ENCODE assay signal across 8 cellular contexts in the genomic region with DNA sequence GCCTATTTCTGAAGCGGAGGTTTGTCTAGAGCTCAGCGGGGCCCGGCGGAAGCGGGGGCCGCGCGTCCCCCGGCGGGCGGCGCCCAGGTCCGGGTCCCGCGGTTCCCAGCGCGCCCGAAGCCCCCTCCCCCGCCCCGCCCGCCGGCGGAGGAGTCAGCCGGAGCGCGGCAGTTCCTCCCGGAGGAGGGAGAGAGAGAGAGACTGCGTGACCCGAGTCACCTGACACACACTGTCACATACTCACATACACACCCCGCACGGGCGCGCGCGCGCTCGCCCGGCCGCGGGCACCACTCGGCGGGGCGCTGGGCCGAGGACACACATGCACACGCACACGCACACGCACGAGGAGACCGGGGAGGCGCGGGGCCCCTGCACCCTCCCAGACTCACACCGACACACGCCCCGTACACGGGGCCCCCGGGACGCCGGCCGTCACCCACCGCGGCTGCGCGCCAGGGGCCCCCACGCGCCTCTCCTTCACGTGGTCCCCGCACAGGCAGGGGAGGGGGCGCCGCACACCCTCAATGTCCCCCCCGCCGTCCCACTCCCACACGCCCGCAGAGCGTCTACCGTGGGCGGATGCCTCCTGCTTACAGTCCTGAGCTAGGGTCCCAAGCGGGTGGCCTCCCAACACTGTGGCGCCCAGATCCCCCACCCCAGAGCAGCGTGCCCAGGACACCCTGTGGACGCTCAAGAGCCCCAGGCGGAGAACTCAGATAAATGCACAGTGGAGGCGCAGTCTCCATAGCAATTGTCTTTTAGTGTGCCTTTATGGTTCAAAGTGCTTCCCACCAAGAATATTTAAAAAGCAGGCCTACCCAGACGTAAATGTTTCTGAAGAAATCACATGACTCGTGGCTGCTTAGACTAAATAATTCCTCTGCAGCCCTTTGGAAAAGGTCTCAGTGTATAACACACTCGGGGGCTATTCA. TPM values are rescaled to one million over a fixed set of nuclear protein-coding genes. Genes with fewer than 3 reads are reported as not detected.
DNase-seq lines count a peak whose midpoint lies in the region; TF ChIP-seq lines count a peak whose summit lies in the region.

A gene with protein sequence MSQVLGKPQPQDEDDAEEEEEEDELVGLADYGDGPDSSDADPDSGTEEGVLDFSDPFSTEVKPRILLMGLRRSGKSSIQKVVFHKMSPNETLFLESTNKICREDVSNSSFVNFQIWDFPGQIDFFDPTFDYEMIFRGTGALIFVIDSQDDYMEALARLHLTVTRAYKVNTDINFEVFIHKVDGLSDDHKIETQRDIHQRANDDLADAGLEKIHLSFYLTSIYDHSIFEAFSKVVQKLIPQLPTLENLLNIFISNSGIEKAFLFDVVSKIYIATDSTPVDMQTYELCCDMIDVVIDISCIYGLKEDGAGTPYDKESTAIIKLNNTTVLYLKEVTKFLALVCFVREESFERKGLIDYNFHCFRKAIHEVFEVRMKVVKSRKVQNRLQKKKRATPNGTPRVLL (minus strand): TSS at position 203 of the 935 bp plus-strand sequence. CDS start 280 bp downstream, outside the sequence.

- H3K4me3 ChIP-seq in GM23248, result peak within 1 kb of the TSS; percentile 70
- H3K4me3 ChIP-seq in LNCaP clone FGC (ENCODE audit: low read depth, low read length), result peak within 1 kb of the TSS; percentile 55
- H3K4me3 ChIP-seq in SU-DHL-6 (ENCODE audit: insufficient read depth, low read length, poor library complexity, severe bottlenecking), result peak within 1 kb of the TSS; percentile 94

- in situ Hi-C loops in GM23248 (cut with MboI), result no loop called here

- peak within 1 kb of the TSS; percentile 55 for H3K9ac ChIP-seq in ES-I3 (ENCODE audit: low read depth, low read length)
- peak within 1 kb of the TSS; percentile 26; the same call in 1 of the 2 replicates for H3K9ac ChIP-seq in GM23248
- peak within 1 kb of the TSS; percentile 94 for H3K9ac ChIP-seq in SU-DHL-6 (ENCODE audit: low read length)

- 2 to 3% methylated on average over 27 to 72 of the region's 85 CpGs for WGBS in GM23248 (ENCODE audit: low coverage in 1 of 2, low lambda C conversion rate in 2 of 2, missing lambda C conversion rate in 2 of 2), 2 experiments

- no peaks in the 10 kb centered on the region for H3K9me2 ChIP-seq in GM23248 (ENCODE audit: insufficient read depth)
- H3K9me2 ChIP-seq in SU-DHL-6 (replicated peaks; ENCODE audit: insufficient read depth, low read length), result no peaks in the 10 kb centered on the region

- H3K27ac ChIP-seq in GM23248 (no peak within 1 kb of the TSS), SU-DHL-6 (ENCODE audit: low read depth, low read length) (peak within 1 kb of the TSS; percentile 70), angular gyrus (ENCODE audit: low read depth, low read length) (peak within 1 kb of the TSS; percentile 85)

- H2AFZ ChIP-seq in GM23248, result peak within 1 kb of the TSS; percentile 62
- peak within 1 kb of the TSS; percentile 89 for H2AFZ ChIP-seq in SU-DHL-6 (ENCODE audit: low read depth, low read length, severe bottlenecking)

- H3K36me3 ChIP-seq in ES-I3 (ENCODE audit: insufficient read depth, low read length), result no peaks in the 10 kb centered on the region
- no peaks in the 10 kb centered on the region for H3K36me3 ChIP-seq in GM23248 (ENCODE audit: low read depth)
- no peaks in the 10 kb centered on the region for H3K36me3 ChIP-seq in SU-DHL-6 (ENCODE audit: low read length)

- H3K4me1 ChIP-seq in ES-I3 (ENCODE audit: insufficient read depth, low read length) (no peaks in the 10 kb centered on the region; the same call in 1 of the 2 replicates), GM23248 (ENCODE audit: insufficient read depth) (no peaks in the 10 kb centered on the region)

- DNase-seq in GM23248 (peak; percentile 50), LNCaP clone FGC (ENCODE audit: low read depth) (peak; percentile 22), hepatic stellate cell (ENCODE audit: low spot score) (peak; percentile 42), retina (peak; percentile 92), NK-92 (lab: John Stamatoyannopoulos, UW; ENCODE audit: unreplicated experiment) (no peak)

- H3K79me2 ChIP-seq in GM23248 (ENCODE audit: insufficient read depth) (no peaks in the 10 kb centered on the region), SU-DHL-6 (ENCODE audit: insufficient read depth, low read length) (peaks cover 45% of the 10 kb centered on the region)

- H3K4me2 ChIP-seq in GM23248 (ENCODE audit: unreplicated experiment) (peak within 1 kb of the TSS; percentile 94), SU-DHL-6 (ENCODE audit: low read depth, low read length, poor library complexity, severe bottlenecking) (peak within 1 kb of the TSS; percentile 75)

- no peak for TF ChIP-seq CTCF in LNCaP clone FGC (IDR thresholded peaks at IDR 0.05; ENCODE audit: control insufficient read depth, extremely low read depth, insufficient read depth)
- TF ChIP-seq CTCF in SU-DHL-6 (IDR thresholded peaks at IDR 0.05; ENCODE audit: insufficient read depth, low read length, poor library complexity, severe bottlenecking), result no peak

- H3K27me3 ChIP-seq in GM23248 (replicated peaks; ENCODE audit: insufficient read depth), result peaks cover 90% of the 10 kb centered on the region
- H3K27me3 ChIP-seq in SU-DHL-6 (ENCODE audit: low read length), result no peaks in the 10 kb centered on the region

- H4K20me1 ChIP-seq in GM23248 (ENCODE audit: insufficient read depth) (no peaks in the 10 kb centered on the region), SU-DHL-6 (ENCODE audit: low read depth, low read length) (no peaks in the 10 kb centered on the region; the same call in 1 of the 2 replicates)

- H3F3A ChIP-seq in GM23248 (ENCODE audit: insufficient read depth) (no peaks in the 10 kb centered on the region), SU-DHL-6 (ENCODE audit: insufficient read depth) (peaks cover 21% of the 10 kb centered on the region)

- no peaks in the 10 kb centered on the region for H3K9me3 ChIP-seq in ES-I3 (ENCODE audit: control insufficient read depth, insufficient read depth, low read length)
- H3K9me3 ChIP-seq in GM23248 (ENCODE audit: low read depth), result no peaks in the 10 kb centered on the region
- H3K9me3 ChIP-seq in SU-DHL-6 (ENCODE audit: insufficient read depth, low read length), result no peaks in the 10 kb centered on the region

RNA-seq across cellular contexts. Expression of the gene that starts here (rescaled TPM):
- total RNA-seq in GM23248 (2014; rRNA removed; shearing (Covaris generic)), result not detected in 2 replicates
- polyA plus RNA-seq in GM23248 (2016; fragmentation: Nextera tagmentation; extraction: Ambion mirVana), result not detected in 2 replicates

Comparison
In these comparisons a context has a peak if more than half of its experiments do, and no peak if none do; other contexts are left out.
1. Peak in DNase-seq, H3K4me3 ChIP-seq, H3K9ac ChIP-seq and H3K4me2 ChIP-seq in GM23248; RNA of the gene not detected or under 1 TPM.
2. H3K9ac ChIP-seq: peak in every context shown above with its lines; median percentile 94 in SU-DHL-6; 55 in ES-I3; 26 in GM23248.